Comparison of ENCODE assay signal across 1 cellular context in genomic region chr9:33300546-33300945, GRCh38.
TF ChIP-seq lines count a peak whose summit lies in the region.

No MANE protein-coding gene starts in this region.

TF ChIP-seq in WTC11, 78 proteins besides CTCF, POLR2A, EP300 and RAD21:
- TF ChIP-seq ZNF425 (CRISPR knock-in tag; conservative IDR thresholded peaks at IDR 0.05) (no peak), STAT6 (CRISPR knock-in tag; conservative IDR thresholded peaks at IDR 0.05; ENCODE audit: low read depth) (no peak), SMAD4 (CRISPR knock-in tag; IDR thresholded peaks at IDR 0.05) (no peak), KAT7 (CRISPR knock-in tag; IDR thresholded peaks at IDR 0.05; ENCODE audit: borderline replicate concordance) (no peak)
